Comparison of ENCODE assay signal across 18 cellular contexts in genomic region chr13:33353646-33354045, GRCh38.
A peak's percentile ranks its signal among the peaks of the same experiment; 100 is the strongest.
DNase-seq lines count a peak whose midpoint lies in the region; TF ChIP-seq lines count a peak whose summit lies in the region.
"Had no signal": no experiment of that assay in that cellular context is flagged by ENCODE, and none has a peak within 500 bp of the region (broad histone marks: within the 10 kb centered on the region; RNA-seq: fewer than 3 reads in every experiment).

No MANE protein-coding gene starts in this region.

- no peaks in the 10 kb centered on the region for H3K4me1 ChIP-seq in testis
- H3K4me1 ChIP-seq: BE2C had no signal

- no peak for TF ChIP-seq CTCF in nephron (IDR thresholded peaks at IDR 0.05; ENCODE audit: unreplicated experiment in 3 of 3)
- TF ChIP-seq CTCF in testis (IDR thresholded peaks at IDR 0.05): no peak

- H3K4me3 ChIP-seq in testis: no peak overlapping the region

- H3K27me3 ChIP-seq in testis: no peaks in the 10 kb centered on the region
- H3K27me3 ChIP-seq: BE2C had no signal

- DNase-seq in NCI-H82 treated with DMSO at 0.1 percent for 48 hours (lab: John Stamatoyannopoulos, UW; ENCODE audit: unreplicated experiment): peak; percentile 71
- no peak for DNase-seq in NCI-H82 (lab: John Stamatoyannopoulos, UW)
- DNase-seq in testis: no peak
- DNase-seq in NCI-H69 (lab: John Stamatoyannopoulos, UW): no peak
- no peak for DNase-seq in ureter (ENCODE audit: low spot score)
- no peak for DNase-seq in SIG-M5 (lab: John Stamatoyannopoulos, UW)
- DNase-seq: BE2C; CD8-positive, alpha-beta memory T cell; DMS79; H9; NCI-H187; NCI-H345; NCI-H526 treated with DMSO at 0.1 percent for 48 hours had no signal

- no peaks in the 10 kb centered on the region for H3K36me3 ChIP-seq in testis (ENCODE audit: low read depth, missing control alignments)
- H3K36me3 ChIP-seq: BE2C had no signal

- H3K9me3 Mint-ChIP-seq in dendritic cell treated with granulocyte-macrophage colony-stimulating factor and Interleukin-4, amounts not matched to agents 40 ng/mL and 50 ng/mL, for 4 days: no peaks in the 10 kb centered on the region
- H3K9me3 Mint-ChIP-seq in nephron: no peaks in the 10 kb centered on the region
- H3K9me3 Mint-ChIP-seq: IgD-negative memory B cell had no signal

- H3K27ac Mint-ChIP-seq in dendritic cell treated with granulocyte-macrophage colony-stimulating factor and Interleukin-4, amounts not matched to agents 40 ng/mL and 50 ng/mL, for 4 days: peak overlapping the region; percentile 92
- H3K27ac Mint-ChIP-seq in nephron: peak overlapping the region in 2 of 3 experiments; percentile 64 to 81
- H3K27ac Mint-ChIP-seq: CD8-positive, alpha-beta memory T cell; H9; IgD-negative memory B cell had no signal

- no peaks in the 10 kb centered on the region for H3K9me3 ChIP-seq in testis
- H3K9me3 ChIP-seq: BE2C had no signal

- 90% methylated on average over 4 of the region's 4 CpGs for WGBS in testis, 2 donors

- TF ChIP-seq POLR2A in testis (IDR thresholded peaks at IDR 0.05): no peak

- peak overlapping the region; percentile 18 to 30 for H3K27ac ChIP-seq in testis
- H3K27ac ChIP-seq: 22Rv1, RWPE1 had no signal

- H3K27me3 Mint-ChIP-seq in dendritic cell treated with granulocyte-macrophage colony-stimulating factor and Interleukin-4, amounts not matched to agents 40 ng/mL and 50 ng/mL, for 4 days: peaks cover 11% of the 10 kb centered on the region
- peaks cover 5% of the 10 kb centered on the region for H3K27me3 Mint-ChIP-seq in nephron (ENCODE audit: low read depth)

- no peak overlapping the region for H3K4me3 Mint-ChIP-seq in dendritic cell treated with granulocyte-macrophage colony-stimulating factor and Interleukin-4, amounts not matched to agents 40 ng/mL and 50 ng/mL, for 4 days
- no peak overlapping the region for H3K4me3 Mint-ChIP-seq in nephron
- H3K4me3 Mint-ChIP-seq: CD8-positive, alpha-beta memory T cell; H9 had no signal

- intact Hi-C loops in dendritic cell treated with granulocyte-macrophage colony-stimulating factor and Interleukin-4, amounts not matched to agents 40 ng/mL and 50 ng/mL, for 4 days (cut with micrococcal nuclease): loop anchor here (2.0 to 5.0 kb wide), 2 partner anchors 189 to 369 kb away; no protein-coding TSS in a partner anchor
- intact Hi-C loops in testis (cut with DNase I; ENCODE audit: low total_unique reads): no loop called here

- no peaks in the 10 kb centered on the region for H3K36me3 Mint-ChIP-seq in dendritic cell treated with granulocyte-macrophage colony-stimulating factor and Interleukin-4, amounts not matched to agents 40 ng/mL and 50 ng/mL, for 4 days (ENCODE audit: low read depth)
- H3K36me3 Mint-ChIP-seq in nephron (ENCODE audit: low read depth): no peaks in the 10 kb centered on the region

- H3K4me1 Mint-ChIP-seq in dendritic cell treated with granulocyte-macrophage colony-stimulating factor and Interleukin-4, amounts not matched to agents 40 ng/mL and 50 ng/mL, for 4 days (ENCODE audit: low read depth): peaks cover 58% of the 10 kb centered on the region
- H3K4me1 Mint-ChIP-seq in nephron: peaks cover 54% of the 10 kb centered on the region
